Comparison of ENCODE assay signal across 25 cellular contexts in the genomic region with DNA sequence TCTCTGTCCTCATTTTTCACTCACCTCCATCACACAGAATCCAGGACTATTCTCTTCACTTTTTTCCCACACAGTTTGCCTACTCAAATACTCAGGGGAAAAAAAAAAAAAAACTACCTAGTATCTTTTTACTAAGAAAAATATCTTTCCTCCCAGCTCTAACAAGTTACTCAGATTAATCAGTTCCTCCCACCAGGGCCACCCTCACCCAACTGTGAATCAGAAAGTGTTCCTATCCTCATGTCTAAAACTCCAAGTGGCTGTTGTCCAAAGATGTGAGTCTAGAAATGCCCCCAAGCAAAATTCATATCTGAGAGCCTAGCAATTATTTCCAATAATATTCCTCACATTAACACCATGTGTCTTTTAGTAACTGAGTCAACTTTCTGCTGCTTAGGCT.
DNase-seq lines count a peak whose midpoint lies in the region; ATAC-seq, FAIRE-seq and TF ChIP-seq lines count a peak whose summit lies in the region.
"Had no signal": no experiment of that assay in that cellular context is flagged by ENCODE, and none has a peak within 500 bp of the region (broad histone marks: within the 10 kb centered on the region; RNA-seq: fewer than 3 reads in every experiment).

No MANE protein-coding gene starts in this region.

- FAIRE-seq in bronchial epithelial cell (lab: Jason Lieb, UNC), result no peak
- FAIRE-seq: A549, D721Med, GM12891, GM18507, H54 had no signal

- peaks cover 8% of the 10 kb centered on the region for H3K27me3 Mint-ChIP-seq in mesothelial cell of epicardium (ENCODE audit: low read depth)
- H3K27me3 Mint-ChIP-seq in activated T-cell treated with anti-CD3 and anti-CD28 coated beads, Interleukin-2, amount 50 U/mL, for 72 hours (ENCODE audit: low read depth), result no peaks in the 10 kb centered on the region
- H3K27me3 Mint-ChIP-seq: CD4-positive, alpha-beta T cell; CD8-positive, alpha-beta memory T cell had no signal

- H3K4me3 ChIP-seq in bronchial epithelial cell (ENCODE audit: low read depth, low read length), result no peak overlapping the region
- H3K4me3 ChIP-seq: A549; BLaER1 treated with 17β-estradiol and CSF1 and Interleukin-3, amounts not matched to agents 10 nM and 100 nM; HAP-1 had no signal

- H3K36me3 Mint-ChIP-seq in mesothelial cell of epicardium, result no peaks in the 10 kb centered on the region
- no peaks in the 10 kb centered on the region for H3K36me3 Mint-ChIP-seq in activated T-cell treated with anti-CD3 and anti-CD28 coated beads, Interleukin-2, amount 50 U/mL, for 72 hours (ENCODE audit: insufficient read depth in 2 of 2)
- H3K36me3 Mint-ChIP-seq: CD14-positive monocyte had no signal

- peak overlapping the region; percentile 10 for H3K27ac Mint-ChIP-seq in mesothelial cell of epicardium
- no peak overlapping the region for H3K27ac Mint-ChIP-seq in activated T-cell treated with anti-CD3 and anti-CD28 coated beads, Interleukin-2, amount 50 U/mL, for 72 hours
- H3K27ac Mint-ChIP-seq: CD14-positive monocyte; CD4-positive, alpha-beta T cell; HFFc6 had no signal

- DNase-seq in EL, result peak; percentile 3
- DNase-seq in bronchial epithelial cell (ENCODE audit: low read depth), result peak; percentile 37
- no peak for DNase-seq in mesothelial cell of epicardium (ENCODE audit: low spot score in 2 of 2, unreplicated experiment in 2 of 2)
- no peak for DNase-seq in NCI-H1105 (lab: John Stamatoyannopoulos, UW)
- DNase-seq in activated T-cell treated with anti-CD3 and anti-CD28 coated beads, Interleukin-2, amount 50 U/mL, for 72 hours, result no peak
- no peak for DNase-seq in activated CD8-positive, alpha-beta memory T cell treated with anti-CD3 and anti-CD28 coated beads for 24 hours
- DNase-seq: 8988T; ACHN; AML-193; BE2C; CD4-positive, alpha-beta T cell; CD8-positive, alpha-beta memory T cell; DMS 273 treated with DMSO at 0.1 percent for 48 hours; DMS79; GF-D8; GOT3; HFFc6 had no signal

- no peaks in the 10 kb centered on the region for H3K9me3 Mint-ChIP-seq in mesothelial cell of epicardium
- H3K9me3 Mint-ChIP-seq in activated T-cell treated with anti-CD3 and anti-CD28 coated beads, Interleukin-2, amount 50 U/mL, for 72 hours, result no peaks in the 10 kb centered on the region
- H3K9me3 Mint-ChIP-seq: CD4-positive, alpha-beta T cell; CD8-positive, alpha-beta memory T cell had no signal

- TF ChIP-seq CTCF in bronchial epithelial cell (IDR thresholded peaks at IDR 0.05; ENCODE audit: insufficient read depth, low read length, severe bottlenecking), result no peak
- no peak for TF ChIP-seq CTCF in mesothelial cell of epicardium (IDR thresholded peaks at IDR 0.05; ENCODE audit: unreplicated experiment)

- H3K4me3 Mint-ChIP-seq in mesothelial cell of epicardium, result no peak overlapping the region
- H3K4me3 Mint-ChIP-seq in activated T-cell treated with anti-CD3 and anti-CD28 coated beads, Interleukin-2, amount 50 U/mL, for 72 hours, result no peak overlapping the region
- H3K4me3 Mint-ChIP-seq: CD14-positive monocyte; CD4-positive, alpha-beta T cell; CD8-positive, alpha-beta memory T cell; HFFc6 had no signal

- peaks cover 26% of the 10 kb centered on the region for H3K4me1 Mint-ChIP-seq in mesothelial cell of epicardium
- no peaks in the 10 kb centered on the region for H3K4me1 Mint-ChIP-seq in activated T-cell treated with anti-CD3 and anti-CD28 coated beads, Interleukin-2, amount 50 U/mL, for 72 hours (ENCODE audit: low read depth)
- H3K4me1 Mint-ChIP-seq: CD8-positive, alpha-beta memory T cell had no signal

- no peaks in the 10 kb centered on the region for H3K27me3 ChIP-seq in bronchial epithelial cell (ENCODE audit: control insufficient read depth, insufficient read depth, low read length)
- H3K27me3 ChIP-seq: BE2C; BLaER1 treated with 17β-estradiol and CSF1 and Interleukin-3, amounts not matched to agents 10 nM and 100 nM had no signal

- ATAC-seq in activated T-cell treated with anti-CD3 and anti-CD28 coated beads, Interleukin-2, amount 50 U/mL, for 72 hours (replicated peaks in 1 of 2), result no peak
- ATAC-seq: A549 had no signal

- H3K36me3 ChIP-seq in bronchial epithelial cell (ENCODE audit: control insufficient read depth, insufficient read depth, low read length), result no peaks in the 10 kb centered on the region
- H3K36me3 ChIP-seq: BE2C; BLaER1 treated with 17β-estradiol and CSF1 and Interleukin-3, amounts not matched to agents 10 nM and 100 nM; HAP-1 had no signal

Comparison
In these comparisons a context has a peak if more than half of its experiments do, and no peak if none do; other contexts are left out.
1. DNase-seq: peak in EL (single experiment) and bronchial epithelial cell (single experiment); none in mesothelial cell of epicardium (0 of 2), NCI-H1105 (single experiment), activated T-cell treated with anti-CD3 and anti-CD28 coated beads, Interleukin-2, amount 50 U/mL, for 72 hours (0 of 2) and activated CD8-positive, alpha-beta memory T cell treated with anti-CD3 and anti-CD28 coated beads for 24 hours (single experiment).